In the genomic region with DNA sequence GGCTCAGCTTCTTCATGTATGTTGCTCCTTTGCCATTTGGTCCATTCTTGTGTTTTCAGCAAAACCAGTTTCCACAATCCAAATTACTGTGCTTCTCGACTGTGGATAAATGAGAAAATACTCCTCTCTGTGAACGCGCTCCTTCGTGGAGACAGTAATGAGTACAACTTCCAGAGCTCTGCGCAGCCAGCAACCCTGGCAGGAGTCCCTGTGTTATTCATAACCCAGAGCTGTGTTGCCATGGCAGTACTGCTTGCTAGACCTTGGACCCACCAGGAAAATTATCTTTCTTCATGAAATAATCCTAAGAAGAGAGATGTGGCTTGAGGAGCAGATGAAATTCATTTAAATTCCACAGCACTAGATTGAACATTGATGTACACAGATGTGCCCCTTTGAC, we compare ENCODE assay signal across 15 cellular contexts.
DNase-seq lines count a peak whose midpoint lies in the region; ATAC-seq and TF ChIP-seq lines count a peak whose summit lies in the region.
"Had no signal": no experiment of that assay in that cellular context is flagged by ENCODE, and none has a peak within 500 bp of the region (broad histone marks: within the 10 kb centered on the region; RNA-seq: fewer than 3 reads in every experiment).

No MANE protein-coding gene starts in this region.

- no peak overlapping the region for H2AFZ ChIP-seq in PC-9

- H3K4me1 ChIP-seq in ovary (ENCODE audit: insufficient read depth): peaks cover 17% of the 10 kb centered on the region
- H3K4me1 ChIP-seq in aorta (ENCODE audit: control insufficient read depth in 1 of 2, insufficient read depth in 2 of 2, low read length in 2 of 2): peaks cover 2 to 6% of the 10 kb centered on the region in 2 donors
- peaks cover 12% of the 10 kb centered on the region for H3K4me1 ChIP-seq in PC-9 (replicated peaks; ENCODE audit: insufficient read depth)

- H3K27ac ChIP-seq in ovary (peak overlapping the region; percentile 54 to 83), aorta (ENCODE audit: low read depth in 1 of 2, low read length in 2 of 2) (peak overlapping the region; percentile 80 to 82), PC-9 (no peak overlapping the region)
- H3K27ac ChIP-seq: KMS-11 had no signal

- BruUV-seq in PC-9 (replicated peaks; lab: Mats Ljungman, UMichigan): no TSS peak

- H4K20me1 ChIP-seq in PC-9 (ENCODE audit: insufficient read depth): no peaks in the 10 kb centered on the region

- WGBS in ovary, 3 donors: 2 to 10% (median 6%) methylated on average over 5 of the region's 5 CpGs
- WGBS in aorta, 2 donors: 6 to 7% methylated on average over 5 of the region's 5 CpGs

- CTCF ChIA-PET in PC-9 (lab: Charles Lee): no interaction called here

- TF ChIP-seq POLR2A in ovary (IDR thresholded peaks at IDR 0.05): no peak

- intact Hi-C loops in left ventricle myocardium superior (cut with micrococcal nuclease): no loop called here
- intact Hi-C loops in ovary (cut with DNase I): no loop called here
- intact Hi-C loops in aorta (cut with DNase I): loop anchor here in 1 of 2 donors (10.0 kb wide), 1 partner anchor 197 kb away; no protein-coding TSS in a partner anchor
- intact Hi-C loops in PC-9 (cut with micrococcal nuclease; ENCODE audit: unreplicated experiment): no loop called here

- peak; percentile 89 for ATAC-seq in left ventricle myocardium superior
- peak; percentile 89 for ATAC-seq in aorta (ENCODE audit: low FRiP score)
- ATAC-seq: activated CD4-positive, alpha-beta T cell treated with anti-CD3 and anti-CD28 coated beads for 36 hours had no signal

- POLR2A ChIA-PET in PC-9 (lab: Charles Lee; ENCODE audit: unreplicated experiment): no interaction called here

- H3K4me2 ChIP-seq in PC-9: no peak overlapping the region
- H3K4me2 ChIP-seq: KMS-11 had no signal

- no peaks in the 10 kb centered on the region for H3K79me2 ChIP-seq in PC-9 (ENCODE audit: low read depth)

- no peak for TF ChIP-seq CTCF in cardiac fibroblast (IDR thresholded peaks at IDR 0.05; ENCODE audit: low read depth, low read length)
- TF ChIP-seq CTCF in ovary (IDR thresholded peaks at IDR 0.05): no peak
- TF ChIP-seq CTCF in PC-9 (conservative IDR thresholded peaks at IDR 0.05): no peak

- no peaks in the 10 kb centered on the region for H3K9me2 ChIP-seq in PC-9 (ENCODE audit: insufficient read depth)

- DNase-seq in cardiac fibroblast (ENCODE audit: low read depth in 2 of 2) (peak; percentile 57 to 90), left ventricle myocardium superior (peak; percentile 70), ovary (peak; percentile 77 to 90 (median 84)), aorta (peak; percentile 86 to 87), RKO (ENCODE audit: low spot score) (no peak), kidney glomerular epithelial cell (lab: John Stamatoyannopoulos, UW) (no peak), PC-9 (no peak)
- DNase-seq: activated CD4-positive, alpha-beta T cell treated with anti-CD3 and anti-CD28 coated beads for 36 hours; central memory CD4-positive, alpha-beta T cell; EL; immature natural killer cell; mammary epithelial cell; NCI-H2081 treated with DMSO at 0.1 percent for 48 hours; NCI-H524 had no signal

- H3K36me3 ChIP-seq in ovary: no peaks in the 10 kb centered on the region
- H3K36me3 ChIP-seq in aorta (ENCODE audit: control insufficient read depth in 1 of 2, insufficient read depth in 2 of 2, low read length in 1 of 2): peaks cover 2 to 3% of the 10 kb centered on the region in 2 donors
- no peaks in the 10 kb centered on the region for H3K36me3 ChIP-seq in PC-9 (ENCODE audit: low read depth)

- H3K4me3 ChIP-seq in cardiac fibroblast (replicated peaks in 1 of 2; ENCODE audit: low read depth in 2 of 2, low read length in 2 of 2) (no peak overlapping the region), ovary (no peak overlapping the region), aorta (ENCODE audit: low read length in 2 of 2) (no peak overlapping the region), PC-9 (no peak overlapping the region)

- H3K9me3 ChIP-seq in ovary: no peaks in the 10 kb centered on the region
- H3K9me3 ChIP-seq in aorta (ENCODE audit: control insufficient read depth, low read length): no peaks in the 10 kb centered on the region
- H3K9me3 ChIP-seq in PC-9 (ENCODE audit: insufficient read depth, low read depth): no peaks in the 10 kb centered on the region

- H3K27me3 ChIP-seq in ovary: no peaks in the 10 kb centered on the region
- no peaks in the 10 kb centered on the region for H3K27me3 ChIP-seq in aorta (ENCODE audit: control insufficient read depth in 1 of 2, insufficient read depth in 2 of 2, low read length in 1 of 2)
- H3K27me3 ChIP-seq in PC-9 (ENCODE audit: insufficient read depth, low read depth): no peaks in the 10 kb centered on the region

- H3F3A ChIP-seq in PC-9 (ENCODE audit: insufficient read depth, low read depth): no peaks in the 10 kb centered on the region

- no peak for TF ChIP-seq EP300 in ovary (IDR thresholded peaks at IDR 0.05)

Comparison
In these comparisons a context has a peak if more than half of its experiments do, and no peak if none do; other contexts are left out.
1. DNase-seq: peak in cardiac fibroblast (2 of 2), left ventricle myocardium superior (single experiment), ovary (5 of 5) and aorta (2 of 2); none in RKO (single experiment), kidney glomerular epithelial cell (single experiment) and PC-9 (0 of 2).